Comparison of ENCODE assay signal across 1 cellular context in the genomic region with DNA sequence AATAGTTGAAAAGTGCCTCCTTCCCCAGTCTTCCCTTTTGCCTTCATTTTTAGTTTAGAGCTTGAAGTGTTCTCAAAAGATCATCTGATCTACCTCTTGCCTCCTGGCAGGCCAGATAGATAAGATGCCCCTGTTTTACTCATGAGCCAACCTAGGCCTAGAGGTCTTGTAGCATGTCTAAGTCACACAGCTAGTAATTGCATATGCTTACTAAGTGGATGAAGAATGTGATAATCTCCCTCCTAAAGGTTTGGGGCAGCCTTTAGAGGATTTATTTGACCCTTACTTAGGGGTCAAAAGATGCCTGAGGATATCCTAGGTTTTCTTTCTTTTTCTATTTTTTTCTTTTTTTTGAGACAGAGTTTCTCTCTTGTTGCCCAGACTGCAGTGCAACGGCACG.
TF ChIP-seq lines count a peak whose summit lies in the region.

No MANE protein-coding gene starts in this region.

TF ChIP-seq in WTC11, 78 proteins besides CTCF, POLR2A, EP300 and RAD21 (continued from another document):
- TF ChIP-seq PRDM15 (CRISPR knock-in tag; IDR thresholded peaks at IDR 0.05): no peak
- no peak for TF ChIP-seq ZNF423 (CRISPR knock-in tag; IDR thresholded peaks at IDR 0.05)
- TF ChIP-seq ZSCAN18 (CRISPR knock-in tag; IDR thresholded peaks at IDR 0.05): no peak
- TF ChIP-seq ZNF281 (CRISPR knock-in tag; IDR thresholded peaks at IDR 0.05): no peak
- no peak for TF ChIP-seq IRF1 (CRISPR knock-in tag; IDR thresholded peaks at IDR 0.05)
- TF ChIP-seq MLX (CRISPR knock-in tag; IDR thresholded peaks at IDR 0.05): no peak
- no peak for TF ChIP-seq ZNF416 (CRISPR knock-in tag; IDR thresholded peaks at IDR 0.05)
- no peak for TF ChIP-seq NFYB (CRISPR knock-in tag; conservative IDR thresholded peaks at IDR 0.05; ENCODE audit: low read depth)
- no peak for TF ChIP-seq NFATC4 (CRISPR knock-in tag; IDR thresholded peaks at IDR 0.05)
- no peak for TF ChIP-seq IRF2 (CRISPR knock-in tag; IDR thresholded peaks at IDR 0.05; ENCODE audit: borderline replicate concordance, low read depth)
- no peak for TF ChIP-seq AR (CRISPR knock-in tag; IDR thresholded peaks at IDR 0.05)
- no peak for TF ChIP-seq SOX15 (CRISPR knock-in tag; IDR thresholded peaks at IDR 0.05)
- TF ChIP-seq HMGXB4 (CRISPR knock-in tag; IDR thresholded peaks at IDR 0.05): no peak
- TF ChIP-seq ZNF512 (CRISPR knock-in tag; IDR thresholded peaks at IDR 0.05; ENCODE audit: borderline replicate concordance): no peak
- TF ChIP-seq ETV6 (CRISPR knock-in tag; IDR thresholded peaks at IDR 0.05): no peak
- no peak for TF ChIP-seq RELA (CRISPR knock-in tag; IDR thresholded peaks at IDR 0.05; ENCODE audit: borderline replicate concordance)
- no peak for TF ChIP-seq NR1H2 (CRISPR knock-in tag; IDR thresholded peaks at IDR 0.05)
TF ChIP-seq in WTC11: peak in this region for 0.
